In genomic region chr7:30276203-30276900, GRCh38 we compare ENCODE assay signal across 8 cellular contexts. TPM values are rescaled to one million over a fixed set of nuclear protein-coding genes. Genes with fewer than 3 reads are reported as not detected.
DNase-seq lines count a peak whose midpoint lies in the region; ATAC-seq and TF ChIP-seq lines count a peak whose summit lies in the region.

No MANE protein-coding gene starts in this region.

- H2BK20ac ChIP-seq in H9 (ENCODE audit: low read depth, low read length, poor library complexity, severe bottlenecking), result no peak overlapping the region

- no peak overlapping the region for H2BK5ac ChIP-seq in H9 (ENCODE audit: insufficient read length, low read length)

- H2AFZ ChIP-seq in H9 (ENCODE audit: low read length), result no peak overlapping the region

- no peak overlapping the region for H4K5ac ChIP-seq in H9 (ENCODE audit: insufficient read length, low read depth, low read length)

- H3K4me1 Mint-ChIP-seq in H9, result peaks cover 9 to 11% of the 10 kb centered on the region in 2 experiments
- peaks cover 11 to 15% of the 10 kb centered on the region in 2 donors for H3K4me1 Mint-ChIP-seq in natural killer cell

- H3K27ac Mint-ChIP-seq in H9 (no peak overlapping the region), natural killer cell (no peak overlapping the region)

- no peak overlapping the region for H2BK12ac ChIP-seq in H9 (ENCODE audit: insufficient read length, low read depth, low read length)

- no peaks in the 10 kb centered on the region for H3K9me3 ChIP-seq in H9 (ENCODE audit: control insufficient read depth, low read depth, low read length)
- H3K9me3 ChIP-seq in vagina, result no peaks in the 10 kb centered on the region

- no peaks in the 10 kb centered on the region for H3K79me2 ChIP-seq in H9 (ENCODE audit: insufficient read depth, low read length)

- H2AK5ac ChIP-seq in H9 (ENCODE audit: insufficient read length, low read length), result no peak overlapping the region

- no peaks in the 10 kb centered on the region for H3K36me3 Mint-ChIP-seq in H9 (ENCODE audit: insufficient read depth in 1 of 3, low read depth in 3 of 3)
- H3K36me3 Mint-ChIP-seq in natural killer cell, result no peaks in the 10 kb centered on the region

- TF ChIP-seq POLR2A in erythroblast (IDR thresholded peaks at IDR 0.05; ENCODE audit: low read length) (no peak), vagina (IDR thresholded peaks at IDR 0.05) (no peak)

- no peak overlapping the region for H3K4ac ChIP-seq in H9 (ENCODE audit: low read depth, low read length)

- no peak overlapping the region for H4K91ac ChIP-seq in H9 (ENCODE audit: insufficient read length, low read depth, low read length)

- no peaks in the 10 kb centered on the region; a peak in 1 of 5 replicates for H3K9me3 Mint-ChIP-seq in H9
- no peaks in the 10 kb centered on the region for H3K9me3 Mint-ChIP-seq in natural killer cell

- no peak overlapping the region for H3K27ac ChIP-seq in H9 (ENCODE audit: insufficient read length, low read depth, low read length)
- H3K27ac ChIP-seq in vagina, result no peak overlapping the region

- no peak overlapping the region for H3K56ac ChIP-seq in H9 (ENCODE audit: insufficient read length, low read depth, low read length)

- H3K4me1 ChIP-seq in H9 (ENCODE audit: insufficient read depth, low read length) (no peaks in the 10 kb centered on the region), vagina (no peaks in the 10 kb centered on the region)

- H3K23ac ChIP-seq in H9 (ENCODE audit: insufficient read length, low read depth, low read length), result no peak overlapping the region

- no peak overlapping the region for H3K9ac ChIP-seq in H9 (ENCODE audit: extremely low read depth, insufficient read length, low read length)

- no peak overlapping the region for H3K4me3 ChIP-seq in vagina

- H4K8ac ChIP-seq in H9 (replicated peaks; ENCODE audit: insufficient read length, low read depth, low read length), result no peak overlapping the region

- H3K23me2 ChIP-seq in H9 (ENCODE audit: insufficient read length, low read depth, low read length, poor library complexity, severe bottlenecking), result no peaks in the 10 kb centered on the region

- H3K18ac ChIP-seq in H9 (ENCODE audit: insufficient read length, low read depth, low read length), result no peak overlapping the region

- no peaks in the 10 kb centered on the region for H3K27me3 Mint-ChIP-seq in H9 (ENCODE audit: low read depth)
- H3K27me3 Mint-ChIP-seq in natural killer cell (ENCODE audit: low read depth in 2 of 2), result no peaks in the 10 kb centered on the region

- H3K4me3 Mint-ChIP-seq in H9 (no peak overlapping the region), natural killer cell (no peak overlapping the region)

- intact Hi-C loops in natural killer cell (cut with micrococcal nuclease), result loop anchor here (1.0 to 10.0 kb wide), 3 partner anchors 137 to 288 kb away; no protein-coding TSS in a partner anchor
- intact Hi-C loops in vagina (cut with DNase I), result no loop called here

- H3T11ph ChIP-seq in H9 (ENCODE audit: low read length), result no peak overlapping the region

- H3K27me3 ChIP-seq in H9 (ENCODE audit: insufficient read depth, low read length) (no peaks in the 10 kb centered on the region), vagina (no peaks in the 10 kb centered on the region)

- no peaks in the 10 kb centered on the region for H3K36me3 ChIP-seq in vagina

- H4K20me1 ChIP-seq in H9 (ENCODE audit: control insufficient read depth, insufficient read depth, insufficient read length), result no peaks in the 10 kb centered on the region

- peak; percentile 76 to 92 (median 84) for ATAC-seq in natural killer cell
- no peak for ATAC-seq in HG02588 (IDR thresholded peaks at IDR 0.05; ENCODE audit: unreplicated experiment)

- no peak overlapping the region for H3K14ac ChIP-seq in H9 (ENCODE audit: insufficient read depth, low read length)

- no peak overlapping the region for H3K4me2 ChIP-seq in H9 (ENCODE audit: insufficient read depth, insufficient read length, low read length)

- no peak overlapping the region for H2BK15ac ChIP-seq in H9 (ENCODE audit: low read depth, low read length)

- TF ChIP-seq CTCF in H9 (conservative IDR thresholded peaks at IDR 0.05) (peak; percentile 86), natural killer cell (IDR thresholded peaks at IDR 0.05) (peak; percentile 73), vagina (IDR thresholded peaks at IDR 0.05) (peak in 2 of 3 experiments; percentile 26 to 41)

- H2BK120ac ChIP-seq in H9 (ENCODE audit: low read depth, low read length, poor library complexity, severe bottlenecking), result no peak overlapping the region

- whole genome bisulfite sequencing in H9 (ENCODE audit: extremely low coverage, insufficient read length, low lambda C conversion rate), result no CpG with 5 or more reads among the region's 9 CpGs

- peak; percentile 78 for DNase-seq in DMS53 (lab: John Stamatoyannopoulos, UW)
- peak; percentile 65 for DNase-seq in H9
- DNase-seq in NCI-H460 (ENCODE audit: extremely low read depth, low read depth), result peak; percentile 47
- DNase-seq in activated CD8-positive, alpha-beta memory T cell treated with anti-CD3 and anti-CD28 coated beads, Interleukin-2, amount 50 U/mL, for 1 hour (ENCODE audit: extremely low read depth), result peak; percentile 19
- DNase-seq in erythroblast (lab: John Stamatoyannopoulos, UW), result peak; percentile 63 to 71
- peak; percentile 31 for DNase-seq in natural killer cell
- DNase-seq in vagina (ENCODE audit: extremely low spot score in 2 of 2), result no peak

- no peaks in the 10 kb centered on the region for H3K79me1 ChIP-seq in H9 (ENCODE audit: insufficient read depth, low read depth, low read length, poor library complexity, severe bottlenecking)

RNA-seq across cellular contexts. Expression of gene ZNRF2, which starts 8.0 kb away (rescaled TPM):
- total RNA-seq in H9 (2021) (16.5 and 17.1 TPM in 2 replicates), natural killer cell (10 to 100 TPM; 35.0 to 43.7 (median 36.3) TPM), vagina (21.9 TPM)
- total RNA-seq in NCI-H460 (2014; rRNA removed; shearing (Covaris generic)), result 11.3 and 13.6 TPM in 2 replicates
- 11.2 and 11.5 TPM in 2 replicates for polyA plus RNA-seq in NCI-H460 (2014; cell fraction: nucleus; rRNA removed)

Comparison
In these comparisons a context has a peak if more than half of its experiments do, and no peak if none do; other contexts are left out.
1. DNase-seq: peak in DMS53 (single experiment), H9 (single experiment), NCI-H460 (single experiment), activated CD8-positive, alpha-beta memory T cell treated with anti-CD3 and anti-CD28 coated beads, Interleukin-2, amount 50 U/mL, for 1 hour (single experiment), erythroblast (2 of 2) and natural killer cell (single experiment); none in vagina (0 of 2).
2. CTCF ChIP-seq: peak in every context shown above with its lines; median percentile 86 in H9; 73 in natural killer cell; 34 in vagina.